12 cellular contexts compared by ENCODE assay signal in genomic region chr17:17414316-17414937, GRCh38.
DNase-seq lines count a peak whose midpoint lies in the region; ATAC-seq and TF ChIP-seq lines count a peak whose summit lies in the region.
"Had no signal": no experiment of that assay in that cellular context is flagged by ENCODE, and none has a peak within 500 bp of the region (broad histone marks: within the 10 kb centered on the region; RNA-seq: fewer than 3 reads in every experiment).

No MANE protein-coding gene starts in this region.

- peaks cover 7% of the 10 kb centered on the region for H3K27me3 Mint-ChIP-seq in stimulated activated naive CD8-positive, alpha-beta T cell treated with anti-CD3 and anti-CD28 coated beads, Interleukin-15, amount 100 ng/mL, for 72 hours
- H3K27me3 Mint-ChIP-seq: activated naive CD8-positive, alpha-beta T cell had no signal

- H3K4me3 Mint-ChIP-seq in stimulated activated effector memory CD8-positive, alpha-beta T cell treated with anti-CD3 and anti-CD28 coated beads, Interleukin-12 subunit alpha, Interleukin-12 subunit beta, amount 100 ng/mL, for 72 hours = no peak overlapping the region
- H3K4me3 Mint-ChIP-seq in stimulated activated naive CD8-positive, alpha-beta T cell treated with anti-CD3 and anti-CD28 coated beads, Interleukin-15, amount 100 ng/mL, for 72 hours = no peak overlapping the region
- H3K4me3 Mint-ChIP-seq: activated naive CD8-positive, alpha-beta T cell; neural crest cell had no signal

- peak; percentile 19 to 39 for ATAC-seq in left cardiac atrium
- no peak for ATAC-seq in stimulated activated effector memory CD8-positive, alpha-beta T cell treated with anti-CD3 and anti-CD28 coated beads, Interleukin-12 subunit alpha, Interleukin-12 subunit beta, amount 100 ng/mL, for 72 hours
- ATAC-seq in stimulated activated naive CD8-positive, alpha-beta T cell treated with anti-CD3 and anti-CD28 coated beads, Interleukin-15, amount 100 ng/mL, for 72 hours = no peak

- in situ Hi-C loops in GM13976 (cut with MboI; ENCODE audit: low sequenced_read_pairs, unreplicated experiment) = no loop called here

- TF ChIP-seq CTCF in GM13976 (IDR thresholded peaks at IDR 0.05; ENCODE audit: borderline replicate concordance, control extremely low read depth, extremely low read depth, insufficient read depth, missing control alignments) = no peak

- H3K27ac Mint-ChIP-seq in stimulated activated effector memory CD8-positive, alpha-beta T cell treated with anti-CD3 and anti-CD28 coated beads, Interleukin-12 subunit alpha, Interleukin-12 subunit beta, amount 100 ng/mL, for 72 hours = peak overlapping the region; percentile 85
- H3K27ac Mint-ChIP-seq in stimulated activated naive CD8-positive, alpha-beta T cell treated with anti-CD3 and anti-CD28 coated beads, Interleukin-15, amount 100 ng/mL, for 72 hours = no peak overlapping the region
- H3K27ac Mint-ChIP-seq: activated naive CD8-positive, alpha-beta T cell had no signal

- no peaks in the 10 kb centered on the region for H3K36me3 Mint-ChIP-seq in stimulated activated effector memory CD8-positive, alpha-beta T cell treated with anti-CD3 and anti-CD28 coated beads, Interleukin-12 subunit alpha, Interleukin-12 subunit beta, amount 100 ng/mL, for 72 hours
- H3K36me3 Mint-ChIP-seq: activated naive CD8-positive, alpha-beta T cell had no signal

- intact Hi-C loops in left cardiac atrium (cut with DNase I) = loop anchor here in 1 of 2 donors (10.0 kb wide), 1 partner anchor 60 kb away; the partner anchor contains the start of gene MED9

- no peaks in the 10 kb centered on the region for H3K9me3 Mint-ChIP-seq in stimulated activated effector memory CD8-positive, alpha-beta T cell treated with anti-CD3 and anti-CD28 coated beads, Interleukin-12 subunit alpha, Interleukin-12 subunit beta, amount 100 ng/mL, for 72 hours
- H3K9me3 Mint-ChIP-seq in stimulated activated naive CD8-positive, alpha-beta T cell treated with anti-CD3 and anti-CD28 coated beads, Interleukin-15, amount 100 ng/mL, for 72 hours = peaks cover 0 to 9% of the 10 kb centered on the region in 2 donors

- peaks cover 42% of the 10 kb centered on the region for H3K4me1 Mint-ChIP-seq in stimulated activated effector memory CD8-positive, alpha-beta T cell treated with anti-CD3 and anti-CD28 coated beads, Interleukin-12 subunit alpha, Interleukin-12 subunit beta, amount 100 ng/mL, for 72 hours
- peaks cover 45% of the 10 kb centered on the region for H3K4me1 Mint-ChIP-seq in stimulated activated naive CD8-positive, alpha-beta T cell treated with anti-CD3 and anti-CD28 coated beads, Interleukin-15, amount 100 ng/mL, for 72 hours

- DNase-seq in GM04503 (ENCODE audit: low read depth) = peak; percentile 71
- peak in 49 of 58 donors; percentile 23 to 86 (median 57) for DNase-seq in anterior cingulate cortex (lab: John Stamatoyannopoulos, UW)
- DNase-seq in left cardiac atrium = no peak
- no peak for DNase-seq in stimulated activated effector memory CD8-positive, alpha-beta T cell treated with anti-CD3 and anti-CD28 coated beads, Interleukin-12 subunit alpha, Interleukin-12 subunit beta, amount 100 ng/mL, for 72 hours (ENCODE audit: low spot score in 2 of 2)
- DNase-seq in NCI-H146 treated with DMSO at 0.1 percent for 48 hours (lab: John Stamatoyannopoulos, UW; ENCODE audit: unreplicated experiment) = no peak
- no peak for DNase-seq in GM13976 (ENCODE audit: low spot score)
- no peak for DNase-seq in stimulated activated naive CD8-positive, alpha-beta T cell treated with anti-CD3 and anti-CD28 coated beads, Interleukin-15, amount 100 ng/mL, for 72 hours
- DNase-seq in islet precursor cell = no peak
- DNase-seq: DMS53, KBM-7 had no signal

Comparison
In these comparisons a context has a peak if more than half of its experiments do, and no peak if none do; other contexts are left out.
1. DNase-seq: peak in GM04503 (single experiment) and anterior cingulate cortex (49 of 58); none in left cardiac atrium (single experiment), stimulated activated effector memory CD8-positive, alpha-beta T cell treated with anti-CD3 and anti-CD28 coated beads, Interleukin-12 subunit alpha, Interleukin-12 subunit beta, amount 100 ng/mL, for 72 hours (0 of 2), NCI-H146 treated with DMSO at 0.1 percent for 48 hours (single experiment), GM13976 (single experiment), stimulated activated naive CD8-positive, alpha-beta T cell treated with anti-CD3 and anti-CD28 coated beads, Interleukin-15, amount 100 ng/mL, for 72 hours (0 of 2) and islet precursor cell (single experiment).
2. ATAC-seq: peak in left cardiac atrium (2 of 2); none in stimulated activated effector memory CD8-positive, alpha-beta T cell treated with anti-CD3 and anti-CD28 coated beads, Interleukin-12 subunit alpha, Interleukin-12 subunit beta, amount 100 ng/mL, for 72 hours (single experiment) and stimulated activated naive CD8-positive, alpha-beta T cell treated with anti-CD3 and anti-CD28 coated beads, Interleukin-15, amount 100 ng/mL, for 72 hours (single experiment).